In genomic region chr4:128810871-128811570, GRCh38 we compare ENCODE assay signal across 8 cellular contexts. TPM values are rescaled to one million over a fixed set of nuclear protein-coding genes. Genes with fewer than 3 reads are reported as not detected.
DNase-seq lines count a peak whose midpoint lies in the region; ATAC-seq and TF ChIP-seq lines count a peak whose summit lies in the region.

No MANE protein-coding gene starts in this region.

- H3K9me3 ChIP-seq in BLaER1: no peaks in the 10 kb centered on the region
- H3K9me3 ChIP-seq in left lung: peaks cover 0 to 3% of the 10 kb centered on the region in 2 donors

- ATAC-seq in GM19328 (IDR thresholded peaks at IDR 0.05; ENCODE audit: unreplicated experiment): peak; percentile 42
- peak; percentile 47 for ATAC-seq in HG03460 (IDR thresholded peaks at IDR 0.05; ENCODE audit: unreplicated experiment)
- ATAC-seq in left lung: peak; percentile 72

- peak overlapping the region; percentile 92 for H3K27ac Mint-ChIP-seq in dendritic cell treated with granulocyte-macrophage colony-stimulating factor and Interleukin-4, amounts not matched to agents 40 ng/mL and 50 ng/mL, for 4 days

- no peaks in the 10 kb centered on the region for H3K9me3 Mint-ChIP-seq in dendritic cell treated with granulocyte-macrophage colony-stimulating factor and Interleukin-4, amounts not matched to agents 40 ng/mL and 50 ng/mL, for 4 days

- H3K4me2 ChIP-seq in BLaER1: peak overlapping the region; percentile 94

- H3K4me3 ChIP-seq in BLaER1: peak overlapping the region; percentile 94
- peak overlapping the region; percentile 65 to 76 for H3K4me3 ChIP-seq in left lung

- peaks cover 3% of the 10 kb centered on the region for H3K27me3 Mint-ChIP-seq in dendritic cell treated with granulocyte-macrophage colony-stimulating factor and Interleukin-4, amounts not matched to agents 40 ng/mL and 50 ng/mL, for 4 days

- H3K27me3 ChIP-seq in BLaER1 (no peaks in the 10 kb centered on the region), left lung (no peaks in the 10 kb centered on the region)

- no peaks in the 10 kb centered on the region for H3K36me3 ChIP-seq in BLaER1
- H3K36me3 ChIP-seq in left lung: no peaks in the 10 kb centered on the region

- peak overlapping the region; percentile 89 for H3K4me3 Mint-ChIP-seq in dendritic cell treated with granulocyte-macrophage colony-stimulating factor and Interleukin-4, amounts not matched to agents 40 ng/mL and 50 ng/mL, for 4 days

- peak overlapping the region; percentile 96 for H3K27ac ChIP-seq in BLaER1
- H3K27ac ChIP-seq in left lung: peak overlapping the region; percentile 93 to 97

- peak overlapping the region; percentile 95 for H3K9ac ChIP-seq in BLaER1

- peaks cover 18% of the 10 kb centered on the region for H3K36me3 Mint-ChIP-seq in dendritic cell treated with granulocyte-macrophage colony-stimulating factor and Interleukin-4, amounts not matched to agents 40 ng/mL and 50 ng/mL, for 4 days (ENCODE audit: low read depth)

- H4K20me1 ChIP-seq in BLaER1: peaks cover 39% of the 10 kb centered on the region

- H3K4me1 Mint-ChIP-seq in dendritic cell treated with granulocyte-macrophage colony-stimulating factor and Interleukin-4, amounts not matched to agents 40 ng/mL and 50 ng/mL, for 4 days (ENCODE audit: low read depth): peaks cover 9% of the 10 kb centered on the region

- H3K4me1 ChIP-seq in BLaER1: peaks cover 32% of the 10 kb centered on the region
- H3K4me1 ChIP-seq in left lung: peaks cover 5 to 29% of the 10 kb centered on the region in 2 donors

- TF ChIP-seq CTCF in left lung (IDR thresholded peaks at IDR 0.05): no peak

- intact Hi-C loops in dendritic cell treated with granulocyte-macrophage colony-stimulating factor and Interleukin-4, amounts not matched to agents 40 ng/mL and 50 ng/mL, for 4 days (cut with micrococcal nuclease): loop anchor here (2.0 to 5.0 kb wide), 2 partner anchors 239 to 282 kb away; partner anchors contain the start of gene SCLT1
- intact Hi-C loops in left lung (cut with DNase I): no loop called here

- peak; percentile 75 to 89 for DNase-seq in NCI-H526 (lab: John Stamatoyannopoulos, UW)
- peak; percentile 61 to 69 for DNase-seq in activated CD4-positive, alpha-beta T cell treated with anti-CD3 and anti-CD28 coated beads, Interleukin-2, amount 50 U/mL, for 24 hours (ENCODE audit: low read depth in 1 of 2, low spot score in 1 of 2)
- peak; percentile 87 to 94 for DNase-seq in left lung
- peak; percentile 69 to 70 for DNase-seq in stimulated activated CD4-positive, alpha-beta T cell treated with anti-CD3 and anti-CD28 coated beads, Interleukin-2, amount 100 ng/mL, for 48 hours

RNA-seq across cellular contexts. Expression of gene JADE1, which starts 1.5 kb away (rescaled TPM):
- total RNA-seq in left lung: 10 to 100 TPM; 28.5 to 29.5 TPM

Comparison
In these comparisons a context has a peak if more than half of its experiments do, and no peak if none do; other contexts are left out.
1. Peak in every context shown above with its lines: DNase-seq, ATAC-seq, H3K4me3 ChIP-seq and H3K27ac ChIP-seq.